ENCODE assay signal across 6 cellular contexts in the genomic region with DNA sequence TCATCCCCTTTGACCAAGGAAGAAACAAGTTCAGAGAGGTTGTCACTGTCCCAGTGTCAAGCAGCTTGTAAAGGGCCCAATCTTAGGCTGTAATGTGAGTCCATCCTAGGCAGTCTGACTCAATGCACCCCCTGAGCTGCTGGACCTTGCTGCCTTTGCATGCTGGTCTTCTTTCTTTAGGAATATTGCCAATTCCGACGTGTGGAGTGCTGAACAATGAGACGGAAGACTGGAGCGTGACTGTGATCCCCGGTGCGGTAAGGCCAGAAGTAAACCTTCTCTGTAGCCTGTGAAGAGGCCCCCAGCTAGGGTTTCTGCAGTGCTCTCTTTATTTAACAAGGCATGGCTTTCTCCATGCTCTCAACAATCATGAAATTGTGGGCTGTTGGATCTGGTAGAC.
DNase-seq lines count a peak whose midpoint lies in the region; ATAC-seq and TF ChIP-seq lines count a peak whose summit lies in the region.

No MANE protein-coding gene starts in this region.

- no peaks in the 10 kb centered on the region for H3K36me3 ChIP-seq in Loucy (ENCODE audit: insufficient read depth, low read length)

- H3F3A ChIP-seq in Loucy (ENCODE audit: low read depth), result no peaks in the 10 kb centered on the region

- TF ChIP-seq CTCF in Loucy (conservative IDR thresholded peaks at IDR 0.05; ENCODE audit: low read length), result no peak
- no peak for TF ChIP-seq CTCF in coronary artery (IDR thresholded peaks at IDR 0.05)
- no peak for TF ChIP-seq CTCF in retinal pigment epithelial cell (conservative IDR thresholded peaks at IDR 0.05; ENCODE audit: low read depth, low read length)

- H3K79me2 ChIP-seq in Loucy (ENCODE audit: insufficient read depth, low read length), result no peaks in the 10 kb centered on the region

- H4K20me1 ChIP-seq in Loucy (ENCODE audit: insufficient read depth, low read length, poor library complexity, severe bottlenecking), result no peaks in the 10 kb centered on the region

- H3K4me1 ChIP-seq in Loucy (ENCODE audit: insufficient read depth, low read length, poor library complexity, severe bottlenecking), result peaks cover 6% of the 10 kb centered on the region

- peak overlapping the region; percentile 86 for H3K4me3 ChIP-seq in Loucy (ENCODE audit: low read length, poor library complexity, severe bottlenecking)
- H3K4me3 ChIP-seq in coronary artery, result peak overlapping the region; percentile 84
- peak overlapping the region; percentile 91 for H3K4me3 ChIP-seq in retinal pigment epithelial cell (ENCODE audit: low read length)

- H3K9ac ChIP-seq in Loucy (ENCODE audit: low read depth, low read length, poor library complexity, severe bottlenecking), result peak overlapping the region; percentile 55

- no peak overlapping the region for H3K27ac ChIP-seq in coronary artery
- no peak overlapping the region for H3K27ac ChIP-seq in substantia nigra (ENCODE audit: low read depth, low read length, poor library complexity, severe bottlenecking)

- no peaks in the 10 kb centered on the region for H3K27me3 ChIP-seq in Loucy (ENCODE audit: insufficient read depth, low read length, poor library complexity, severe bottlenecking)

- no peak overlapping the region for H2AFZ ChIP-seq in Loucy (ENCODE audit: low read length)

- peak overlapping the region; percentile 97 for H3K4me2 ChIP-seq in Loucy (ENCODE audit: low read depth, low read length, poor library complexity, severe bottlenecking)

- ATAC-seq in GM18867 (IDR thresholded peaks at IDR 0.05; ENCODE audit: unreplicated experiment) (no peak), GM18907 (IDR thresholded peaks at IDR 0.05; ENCODE audit: unreplicated experiment) (no peak)

- no peak for DNase-seq in coronary artery (ENCODE audit: low spot score)
- no peak for DNase-seq in retinal pigment epithelial cell (ENCODE audit: low read depth)
- DNase-seq in substantia nigra (lab: John Stamatoyannopoulos, UW), result no peak

- no peaks in the 10 kb centered on the region for H3K9me3 ChIP-seq in Loucy (ENCODE audit: insufficient read depth, low read depth, low read length)

- H3K9me2 ChIP-seq in Loucy (replicated peaks; ENCODE audit: low read depth, low read length), result no peaks in the 10 kb centered on the region
